Comparison of ENCODE assay signal across 20 cellular contexts in the genomic region with DNA sequence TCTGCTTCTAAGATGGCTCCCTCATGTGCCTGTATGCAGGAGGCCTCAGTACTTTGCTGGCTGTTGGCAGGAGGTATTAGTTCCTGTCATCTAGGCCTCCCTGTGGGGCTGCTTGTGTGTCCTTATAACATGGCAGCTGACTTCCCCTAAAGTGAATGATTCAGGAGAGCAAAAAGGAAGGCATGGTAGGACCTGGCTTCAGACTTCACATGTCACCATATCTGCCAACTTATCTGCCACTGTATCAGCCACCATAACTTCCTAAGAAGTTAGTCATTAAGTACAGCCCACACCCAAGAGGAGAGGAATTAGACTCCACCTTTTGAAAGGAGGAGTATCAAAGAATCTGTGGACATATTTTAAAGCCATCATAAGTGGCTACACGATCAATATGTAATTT.
DNase-seq lines count a peak whose midpoint lies in the region; ATAC-seq and TF ChIP-seq lines count a peak whose summit lies in the region.
"Had no signal": no experiment of that assay in that cellular context is flagged by ENCODE, and none has a peak within 500 bp of the region (broad histone marks: within the 10 kb centered on the region; RNA-seq: fewer than 3 reads in every experiment).

No MANE protein-coding gene starts in this region.

- H3K23ac ChIP-seq in trophoblast cell (ENCODE audit: low read length): no peak overlapping the region
- H3K23ac ChIP-seq in H9 (ENCODE audit: insufficient read length, low read depth, low read length): no peak overlapping the region

- no peak overlapping the region for H3K27ac Mint-ChIP-seq in H9
- H3K27ac Mint-ChIP-seq: B cell; CD4-positive, CD25-positive, alpha-beta regulatory T cell; CD8-positive, alpha-beta T cell; HFFc6 had no signal

- H2AK5ac ChIP-seq in trophoblast cell (ENCODE audit: low read length) (no peak overlapping the region), H9 (ENCODE audit: insufficient read length, low read length) (no peak overlapping the region)

- H3K9me3 ChIP-seq in RWPE2 (ENCODE audit: severe bottlenecking) (peaks cover 3% of the 10 kb centered on the region), trophoblast cell (ENCODE audit: insufficient read depth, low read depth, low read length) (peaks cover 2% of the 10 kb centered on the region), H9 (ENCODE audit: control insufficient read depth, low read depth, low read length) (no peaks in the 10 kb centered on the region)
- H3K9me3 ChIP-seq: BLaER1, Caco-2 had no signal

- no peaks in the 10 kb centered on the region for H4K20me1 ChIP-seq in H9 (ENCODE audit: control insufficient read depth, insufficient read depth, insufficient read length)
- H4K20me1 ChIP-seq: BLaER1 had no signal

- H4K91ac ChIP-seq in trophoblast cell (ENCODE audit: low read depth, low read length): no peak overlapping the region
- no peak overlapping the region for H4K91ac ChIP-seq in H9 (ENCODE audit: insufficient read length, low read depth, low read length)

- H2BK12ac ChIP-seq in trophoblast cell (ENCODE audit: low read length) (no peak overlapping the region), H9 (ENCODE audit: insufficient read length, low read depth, low read length) (no peak overlapping the region)

- H4K12ac ChIP-seq in trophoblast cell (ENCODE audit: low read depth, low read length): no peak overlapping the region

- no peak overlapping the region for H2BK15ac ChIP-seq in H9 (ENCODE audit: low read depth, low read length)

- peak; percentile 21 for DNase-seq in EH (ENCODE audit: low read depth)
- peak; percentile 7 for DNase-seq in HT-29 (ENCODE audit: low spot score)
- no peak for DNase-seq in RWPE2 (ENCODE audit: low spot score)
- DNase-seq in trophoblast cell: peak; percentile 33 to 76
- no peak for DNase-seq in activated T-cell treated with anti-CD3 and anti-CD28 coated beads, Interleukin-2, amount 50 U/mL, for 1 hour
- no peak for DNase-seq in H9
- DNase-seq in stimulated activated CD4-positive, alpha-beta T cell treated with anti-CD3 and anti-CD28 coated beads, Interleukin-1b, Interleukin-23, amount 100 ng/mL, for 48 hours: no peak
- DNase-seq: Caco-2; CD4-positive, CD25-positive, alpha-beta regulatory T cell; CD8-positive, alpha-beta T cell; DMS 273 treated with DMSO at 0.1 percent for 48 hours; DMS79; GM23248; H7; HFFc6 had no signal

- H3K27me3 Mint-ChIP-seq in H9 (ENCODE audit: low read depth): peaks cover 13% of the 10 kb centered on the region
- H3K27me3 Mint-ChIP-seq: B cell; CD4-positive, CD25-positive, alpha-beta regulatory T cell had no signal

- peaks cover 4 to 14% of the 10 kb centered on the region in 2 experiments for H3K4me1 Mint-ChIP-seq in H9
- H3K4me1 Mint-ChIP-seq: B cell; CD4-positive, CD25-positive, alpha-beta regulatory T cell had no signal

- H3K27ac ChIP-seq in RWPE2 (ENCODE audit: poor library complexity, severe bottlenecking) (no peak overlapping the region), trophoblast cell (ENCODE audit: low read depth, low read length) (no peak overlapping the region), H9 (ENCODE audit: insufficient read length, low read depth, low read length) (no peak overlapping the region)
- H3K27ac ChIP-seq: 22Rv1, BLaER1, C4-2B, GM23248 had no signal

- H2AFZ ChIP-seq in trophoblast cell (ENCODE audit: insufficient read depth, low read length, poor library complexity) (no peak overlapping the region), H9 (ENCODE audit: low read length) (no peak overlapping the region)
- H2AFZ ChIP-seq: GM23248 had no signal

- no peak overlapping the region for H3K9ac ChIP-seq in trophoblast cell (ENCODE audit: low read length)
- H3K9ac ChIP-seq in H9 (ENCODE audit: extremely low read depth, insufficient read length, low read length): no peak overlapping the region
- H3K9ac ChIP-seq: BLaER1, GM23248 had no signal

- H3K14ac ChIP-seq in trophoblast cell (ENCODE audit: low read length) (no peak overlapping the region), H9 (ENCODE audit: insufficient read depth, low read length) (no peak overlapping the region)

- no peak overlapping the region for H3K18ac ChIP-seq in trophoblast cell (ENCODE audit: low read length)
- no peak overlapping the region for H3K18ac ChIP-seq in H9 (ENCODE audit: insufficient read length, low read depth, low read length)

- no peak overlapping the region for H3K4me3 Mint-ChIP-seq in H9
- H3K4me3 Mint-ChIP-seq: B cell; CD4-positive, CD25-positive, alpha-beta regulatory T cell; CD8-positive, alpha-beta T cell; HFFc6 had no signal

- H3K4ac ChIP-seq in trophoblast cell (ENCODE audit: low read depth, low read length): no peak overlapping the region
- no peak overlapping the region for H3K4ac ChIP-seq in H9 (ENCODE audit: low read depth, low read length)

- H3K79me2 ChIP-seq in trophoblast cell (ENCODE audit: control insufficient read depth, insufficient read depth, low read length, poor library complexity) (no peaks in the 10 kb centered on the region), H9 (ENCODE audit: insufficient read depth, low read length) (no peaks in the 10 kb centered on the region)

- no peak overlapping the region for H2BK20ac ChIP-seq in H9 (ENCODE audit: low read depth, low read length, poor library complexity, severe bottlenecking)

- no peak overlapping the region for H3T11ph ChIP-seq in H9 (ENCODE audit: low read length)

- H2BK5ac ChIP-seq in trophoblast cell (ENCODE audit: low read depth, low read length, poor library complexity) (no peak overlapping the region), H9 (ENCODE audit: insufficient read length, low read length) (no peak overlapping the region)

- H3K4me3 ChIP-seq in RWPE2 (ENCODE audit: severe bottlenecking): no peak overlapping the region
- no peak overlapping the region for H3K4me3 ChIP-seq in trophoblast cell (ENCODE audit: low read depth, low read length)
- H3K4me3 ChIP-seq: BLaER1, GM23248 had no signal

- no CpG with 5 or more reads among the region's 1 CpG for WGBS in trophoblast cell (ENCODE audit: extremely low coverage, insufficient coverage, insufficient read length)
- WGBS in H9 (ENCODE audit: extremely low coverage, insufficient read length, low lambda C conversion rate): no CpG with 5 or more reads among the region's 1 CpG

- H2BK120ac ChIP-seq in trophoblast cell (ENCODE audit: insufficient read depth, low read length, poor library complexity) (no peak overlapping the region), H9 (ENCODE audit: low read depth, low read length, poor library complexity, severe bottlenecking) (no peak overlapping the region)

- H4K8ac ChIP-seq in trophoblast cell (ENCODE audit: low read depth, low read length): no peak overlapping the region
- no peak overlapping the region for H4K8ac ChIP-seq in H9 (replicated peaks; ENCODE audit: insufficient read length, low read depth, low read length)

- H3K4me1 ChIP-seq in RWPE2 (ENCODE audit: insufficient read depth, poor library complexity, severe bottlenecking): peaks cover 13% of the 10 kb centered on the region
- H3K4me1 ChIP-seq in trophoblast cell (ENCODE audit: control insufficient read depth in 1 of 2, insufficient read depth in 2 of 2, low read length in 2 of 2): peaks cover 2% of the 10 kb centered on the region in 2 experiments
- no peaks in the 10 kb centered on the region; the same call in 1 of the 2 replicates for H3K4me1 ChIP-seq in H9 (ENCODE audit: insufficient read depth, low read length)

- TF ChIP-seq CTCF in RWPE2 (IDR thresholded peaks at IDR 0.05; ENCODE audit: poor library complexity, severe bottlenecking) (no peak), H9 (conservative IDR thresholded peaks at IDR 0.05) (no peak)

- no peak overlapping the region for H4K5ac ChIP-seq in H9 (ENCODE audit: insufficient read length, low read depth, low read length)

- H3K4me2 ChIP-seq in trophoblast cell (ENCODE audit: low read length) (no peak overlapping the region), H9 (ENCODE audit: insufficient read depth, insufficient read length, low read length) (no peak overlapping the region)
- H3K4me2 ChIP-seq: BLaER1 had no signal

- no peaks in the 10 kb centered on the region for H3K23me2 ChIP-seq in H9 (ENCODE audit: insufficient read length, low read depth, low read length, poor library complexity, severe bottlenecking)

- ATAC-seq in RWPE2 (ENCODE audit: low read depth): 0 out of 3 replicates have a peak, but pooled peaks have one; percentile 37
- ATAC-seq: CD8-positive, alpha-beta T cell; HCT116 had no signal

- H3K79me1 ChIP-seq in trophoblast cell (ENCODE audit: low read length) (no peaks in the 10 kb centered on the region), H9 (ENCODE audit: insufficient read depth, low read depth, low read length, poor library complexity, severe bottlenecking) (no peaks in the 10 kb centered on the region)

- H3K36me3 ChIP-seq in RWPE2 (ENCODE audit: low read depth): peaks cover 37% of the 10 kb centered on the region
- peaks cover 0 to 3% of the 10 kb centered on the region in 2 experiments for H3K36me3 ChIP-seq in trophoblast cell (ENCODE audit: control insufficient read depth in 1 of 2, insufficient read depth in 2 of 2, low read length in 2 of 2)
- H3K36me3 ChIP-seq: BLaER1 had no signal

- peaks cover 8 to 10% of the 10 kb centered on the region in 2 experiments for H3K9me3 Mint-ChIP-seq in H9

- H3K56ac ChIP-seq in H9 (ENCODE audit: insufficient read length, low read depth, low read length): no peak overlapping the region

- no peaks in the 10 kb centered on the region for H3K27me3 ChIP-seq in RWPE2 (ENCODE audit: insufficient read depth, poor library complexity, severe bottlenecking)
- no peaks in the 10 kb centered on the region for H3K27me3 ChIP-seq in trophoblast cell (ENCODE audit: insufficient read depth, low read length)
- no peaks in the 10 kb centered on the region for H3K27me3 ChIP-seq in H9 (ENCODE audit: insufficient read depth, low read length)
- H3K27me3 ChIP-seq: BLaER1 had no signal

- peaks cover 5 to 11% (median 6%) of the 10 kb centered on the region in 3 experiments; a peak in 5 of 7 replicates for H3K36me3 Mint-ChIP-seq in H9 (ENCODE audit: insufficient read depth in 1 of 3, low read depth in 3 of 3)
- H3K36me3 Mint-ChIP-seq: CD4-positive, CD25-positive, alpha-beta regulatory T cell; CD8-positive, alpha-beta T cell had no signal

Comparison
In these comparisons a context has a peak if more than half of its experiments do, and no peak if none do; other contexts are left out.
1. DNase-seq: peak in EH (single experiment), HT-29 (single experiment) and trophoblast cell (2 of 2); none in RWPE2 (single experiment), activated T-cell treated with anti-CD3 and anti-CD28 coated beads, Interleukin-2, amount 50 U/mL, for 1 hour (single experiment), H9 (single experiment) and stimulated activated CD4-positive, alpha-beta T cell treated with anti-CD3 and anti-CD28 coated beads, Interleukin-1b, Interleukin-23, amount 100 ng/mL, for 48 hours (single experiment).